1 cellular context compared by ENCODE assay signal in the genomic region with DNA sequence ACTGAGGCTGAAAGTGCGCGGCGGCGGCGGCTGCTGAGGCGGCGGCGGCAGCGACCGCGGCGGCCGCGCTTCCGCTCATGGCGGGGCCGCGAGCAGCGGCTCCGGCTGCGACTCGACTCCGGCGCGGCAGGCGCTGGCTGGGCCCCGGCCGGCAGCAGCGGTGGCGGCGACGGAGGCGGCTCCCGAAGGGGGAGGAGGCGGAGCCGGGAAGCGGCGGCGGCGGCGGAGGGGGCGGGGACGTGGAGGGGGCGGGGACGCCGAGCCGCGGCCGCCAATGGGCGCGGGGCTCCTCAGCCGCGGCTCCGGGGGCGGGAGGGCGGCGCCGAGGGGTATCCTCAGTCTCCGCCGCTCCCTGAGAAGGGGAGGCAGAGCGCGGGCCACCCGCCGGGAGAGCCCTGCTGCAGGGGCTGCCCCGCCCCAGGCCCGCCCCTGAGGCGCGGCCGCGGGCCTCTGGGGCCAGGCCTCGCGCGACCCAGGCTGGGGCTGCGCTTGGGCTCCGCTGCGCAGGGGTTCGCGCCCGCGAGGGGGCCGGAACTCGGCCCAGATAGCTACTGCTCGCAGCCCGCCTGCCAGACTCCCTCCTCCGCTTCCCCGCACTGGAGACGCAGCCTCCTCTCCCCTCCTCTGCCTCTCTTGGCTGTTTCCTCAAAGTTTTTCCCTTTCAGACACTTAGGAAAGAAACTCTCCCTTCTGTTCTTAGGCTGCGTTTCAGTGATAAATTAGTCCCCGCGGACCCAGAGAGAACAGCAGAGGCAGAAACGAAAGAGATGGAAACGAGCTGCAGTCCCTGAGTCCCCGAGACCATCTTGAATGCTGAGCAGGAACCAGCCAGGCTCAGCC.
TF ChIP-seq lines count a peak whose summit lies in the region.

No MANE protein-coding gene starts in this region.

TF ChIP-seq in HCT116, 20 proteins besides CTCF, POLR2A, EP300 and RAD21 (continued from another document):
- TF ChIP-seq YY1 (IDR thresholded peaks at IDR 0.05; ENCODE audit: extremely low read depth, insufficient replicate concordance, low read depth, low read length) = no peak
